In genomic region chr2:125870264-125870663, GRCh38 we compare ENCODE assay signal across 24 cellular contexts.
DNase-seq lines count a peak whose midpoint lies in the region; ATAC-seq and TF ChIP-seq lines count a peak whose summit lies in the region.
"Had no signal": no experiment of that assay in that cellular context is flagged by ENCODE, and none has a peak within 500 bp of the region (broad histone marks: within the 10 kb centered on the region; RNA-seq: fewer than 3 reads in every experiment).

No MANE protein-coding gene starts in this region.

- peak; percentile 55 for ATAC-seq in WTC11
- ATAC-seq: A549; CD8-positive, alpha-beta T cell had no signal

- DNase-seq in HAP-1 (ENCODE audit: low spot score in 2 of 2): peak; percentile 19 to 23
- no peak for DNase-seq in WTC11 (ENCODE audit: low spot score)
- peak; percentile 4 for DNase-seq in iPS DF 6.9 (ENCODE audit: low read depth, low spot score)
- no peak for DNase-seq in trophoblast cell
- DNase-seq in A172 (ENCODE audit: low spot score): no peak
- no peak for DNase-seq in transverse colon
- no peak for DNase-seq in COLO668 (lab: John Stamatoyannopoulos, UW; ENCODE audit: unreplicated experiment)
- no peak for DNase-seq in activated T-cell treated with anti-CD3 and anti-CD28 coated beads for 4 hours
- DNase-seq: 8988T; AML-193; CD4-positive, alpha-beta T cell; CD8-positive, alpha-beta T cell; COR-L47; DMS 273 treated with DMSO at 0.1 percent for 48 hours; DMS153; DMS53; DMS79; DND-41; EL; GF-D8 had no signal

- H2BK120ac ChIP-seq in trophoblast cell (ENCODE audit: insufficient read depth, low read length, poor library complexity): no peak overlapping the region

- peak overlapping the region; percentile 64 for H2BK5ac ChIP-seq in trophoblast cell (ENCODE audit: low read depth, low read length, poor library complexity)

- no peak overlapping the region for H2BK12ac ChIP-seq in trophoblast cell (ENCODE audit: low read length)

- no peak for TF ChIP-seq POLR2A in transverse colon (IDR thresholded peaks at IDR 0.05)

- TF ChIP-seq CTCF in WTC11 (IDR thresholded peaks at IDR 0.05) (no peak), transverse colon (IDR thresholded peaks at IDR 0.05) (no peak)

- H4K8ac ChIP-seq in trophoblast cell (ENCODE audit: low read depth, low read length): no peak overlapping the region

- peaks cover 9% of the 10 kb centered on the region for H3K79me1 ChIP-seq in trophoblast cell (ENCODE audit: low read length)

- no peaks in the 10 kb centered on the region for H3K4me1 ChIP-seq in HAP-1
- H3K4me1 ChIP-seq in iPS DF 6.9 (ENCODE audit: control insufficient read depth, insufficient read depth, low read length): no peaks in the 10 kb centered on the region
- no peaks in the 10 kb centered on the region for H3K4me1 ChIP-seq in trophoblast cell (ENCODE audit: control insufficient read depth in 1 of 2, insufficient read depth in 2 of 2, low read length in 2 of 2)
- no peaks in the 10 kb centered on the region for H3K4me1 ChIP-seq in transverse colon
- H3K4me1 ChIP-seq: A549; BLaER1 treated with 17β-estradiol and CSF1 and Interleukin-3, amounts not matched to agents 10 nM and 100 nM had no signal

- H4K91ac ChIP-seq in trophoblast cell (ENCODE audit: low read depth, low read length): peak overlapping the region; percentile 18

- peaks cover 72% of the 10 kb centered on the region for H3K9me3 Mint-ChIP-seq in WTC11

- CTCF ChIA-PET in WTC11 (lab: Charles Lee): no interaction called here

- H3K27me3 ChIP-seq in HAP-1 (ENCODE audit: low read depth): no peaks in the 10 kb centered on the region
- H3K27me3 ChIP-seq in iPS DF 6.9 (ENCODE audit: control insufficient read depth, insufficient read depth, low read length): no peaks in the 10 kb centered on the region
- H3K27me3 ChIP-seq in trophoblast cell (ENCODE audit: insufficient read depth, low read length): no peaks in the 10 kb centered on the region
- H3K27me3 ChIP-seq in transverse colon: no peaks in the 10 kb centered on the region
- H3K27me3 ChIP-seq: BLaER1 treated with 17β-estradiol and CSF1 and Interleukin-3, amounts not matched to agents 10 nM and 100 nM had no signal

- no peaks in the 10 kb centered on the region for H3K79me2 ChIP-seq in trophoblast cell (ENCODE audit: control insufficient read depth, insufficient read depth, low read length, poor library complexity)

- peaks cover 3% of the 10 kb centered on the region for H3K27me3 Mint-ChIP-seq in WTC11 (ENCODE audit: low read depth)
- H3K27me3 Mint-ChIP-seq: B cell; CD4-positive, alpha-beta T cell had no signal

- intact Hi-C loops in transverse colon (cut with DNase I; ENCODE audit: low total_unique reads): no loop called here

- H3K36me3 ChIP-seq in HAP-1 (replicated peaks): no peaks in the 10 kb centered on the region
- H3K36me3 ChIP-seq in iPS DF 6.9 (ENCODE audit: control insufficient read depth, insufficient read depth, low read length): no peaks in the 10 kb centered on the region
- H3K36me3 ChIP-seq in trophoblast cell (ENCODE audit: control insufficient read depth in 1 of 2, insufficient read depth in 2 of 2, low read length in 2 of 2): no peaks in the 10 kb centered on the region
- no peaks in the 10 kb centered on the region for H3K36me3 ChIP-seq in transverse colon
- H3K36me3 ChIP-seq: BLaER1 treated with 17β-estradiol and CSF1 and Interleukin-3, amounts not matched to agents 10 nM and 100 nM had no signal

- no peak overlapping the region for H3K4me3 Mint-ChIP-seq in WTC11
- H3K4me3 Mint-ChIP-seq: B cell; CD4-positive, alpha-beta T cell; CD8-positive, alpha-beta T cell had no signal

- H2AK5ac ChIP-seq in trophoblast cell (ENCODE audit: low read length): no peak overlapping the region

- no peak overlapping the region for H3K4ac ChIP-seq in trophoblast cell (ENCODE audit: low read depth, low read length)

- no peak for TF ChIP-seq EP300 in transverse colon (IDR thresholded peaks at IDR 0.05; ENCODE audit: low read depth)

- H3K27ac Mint-ChIP-seq in WTC11: no peak overlapping the region
- H3K27ac Mint-ChIP-seq: B cell; CD4-positive, alpha-beta T cell; CD8-positive, alpha-beta T cell had no signal

- H3K23ac ChIP-seq in trophoblast cell (ENCODE audit: low read length): no peak overlapping the region

- no peak overlapping the region for H3K4me2 ChIP-seq in trophoblast cell (ENCODE audit: low read length)
- H3K4me2 ChIP-seq: A549; BLaER1 treated with 17β-estradiol and CSF1 and Interleukin-3, amounts not matched to agents 10 nM and 100 nM had no signal

- H4K12ac ChIP-seq in trophoblast cell (ENCODE audit: low read depth, low read length): no peak overlapping the region

- no CpG with 5 or more reads among the region's 2 CpGs for WGBS in iPS DF 6.9 (ENCODE audit: insufficient coverage, insufficient read length)
- WGBS in trophoblast cell (ENCODE audit: extremely low coverage, insufficient coverage, insufficient read length): no CpG with 5 or more reads among the region's 2 CpGs
- 76 to 83% methylated on average over 2 of the region's 2 CpGs for WGBS in transverse colon (ENCODE audit: low coverage in 1 of 2), 2 donors

- peaks cover 47% of the 10 kb centered on the region for H3K36me3 Mint-ChIP-seq in WTC11
- H3K36me3 Mint-ChIP-seq: CD8-positive, alpha-beta T cell had no signal

- POLR2A ChIA-PET in WTC11 (lab: Charles Lee): no interaction called here

- in situ Hi-C loops in HAP-1 (cut with MboI; ENCODE audit: low sequenced_read_pairs) (no loop called here), transverse colon (cut with MboI; ENCODE audit: low pct_ligation_motif_present in 1 of 4, low pct_unique_long_range_greater_than_20kb in 1 of 4, low sequenced_read_pairs in 3 of 4) (no loop called here)

- no peak overlapping the region for H3K18ac ChIP-seq in trophoblast cell (ENCODE audit: low read length)

- H2AFZ ChIP-seq in trophoblast cell (ENCODE audit: insufficient read depth, low read length, poor library complexity): no peak overlapping the region

- no peak overlapping the region for H3K9ac ChIP-seq in trophoblast cell (ENCODE audit: low read length)
- H3K9ac ChIP-seq: BLaER1 treated with 17β-estradiol and CSF1 and Interleukin-3, amounts not matched to agents 10 nM and 100 nM had no signal

- H3K9me3 ChIP-seq in HAP-1 (peaks cover 2% of the 10 kb centered on the region; the same call in 1 of the 2 replicates), iPS DF 6.9 (ENCODE audit: control insufficient read depth, insufficient read depth, low read length) (no peaks in the 10 kb centered on the region), trophoblast cell (ENCODE audit: insufficient read depth, low read depth, low read length) (no peaks in the 10 kb centered on the region), transverse colon (no peaks in the 10 kb centered on the region)
- H3K9me3 ChIP-seq: A549 had no signal

- H3K4me3 ChIP-seq in HAP-1 (no peak overlapping the region), iPS DF 6.9 (ENCODE audit: low read length) (no peak overlapping the region), trophoblast cell (ENCODE audit: low read depth, low read length) (no peak overlapping the region), transverse colon (no peak overlapping the region)
- H3K4me3 ChIP-seq: A549; BLaER1 treated with 17β-estradiol and CSF1 and Interleukin-3, amounts not matched to agents 10 nM and 100 nM had no signal

- H3K4me1 Mint-ChIP-seq in WTC11: no peaks in the 10 kb centered on the region
- H3K4me1 Mint-ChIP-seq: B cell had no signal

- no peak overlapping the region for H3K14ac ChIP-seq in trophoblast cell (ENCODE audit: low read length)

- H3K27ac ChIP-seq in iPS DF 6.9 (ENCODE audit: low read length) (no peak overlapping the region), trophoblast cell (ENCODE audit: low read depth, low read length) (peak overlapping the region; percentile 79), transverse colon (no peak overlapping the region)
- H3K27ac ChIP-seq: A549; BLaER1 treated with 17β-estradiol and CSF1 and Interleukin-3, amounts not matched to agents 10 nM and 100 nM; C4-2B had no signal

TF ChIP-seq in WTC11, 78 proteins besides CTCF, POLR2A, EP300 and RAD21 (continues in another document):
- TF ChIP-seq OVOL2 (CRISPR knock-in tag; IDR thresholded peaks at IDR 0.05; ENCODE audit: borderline replicate concordance) (no peak), ZNF416 (CRISPR knock-in tag; IDR thresholded peaks at IDR 0.05) (no peak), ATF2 (CRISPR knock-in tag; IDR thresholded peaks at IDR 0.05; ENCODE audit: borderline replicate concordance, low read depth) (no peak), RELA (CRISPR knock-in tag; IDR thresholded peaks at IDR 0.05; ENCODE audit: borderline replicate concordance) (no peak)

Comparison
In these comparisons a context has a peak if more than half of its experiments do, and no peak if none do; other contexts are left out.
1. DNase-seq: peak in HAP-1 (2 of 2) and iPS DF 6.9 (single experiment); none in WTC11 (single experiment), trophoblast cell (0 of 2), A172 (single experiment), transverse colon (single experiment), COLO668 (single experiment) and activated T-cell treated with anti-CD3 and anti-CD28 coated beads for 4 hours (single experiment).